1 cellular context compared by ENCODE assay signal in genomic region chr1:84430519-84430918, GRCh38.
TF ChIP-seq lines count a peak whose summit lies in the region.

No MANE protein-coding gene starts in this region.

TF ChIP-seq in HCT116, 20 proteins besides CTCF, POLR2A, EP300 and RAD21 (continued from another document):
- TF ChIP-seq REST (IDR thresholded peaks at IDR 0.05; ENCODE audit: low read depth) (no peak), ZBTB33 (IDR thresholded peaks at IDR 0.05; ENCODE audit: extremely low read depth, insufficient replicate concordance, low read length) (no peak), ELF1 (IDR thresholded peaks at IDR 0.05; ENCODE audit: borderline replicate concordance, low read depth) (no peak), YY1 (IDR thresholded peaks at IDR 0.05; ENCODE audit: extremely low read depth, insufficient replicate concordance, low read depth, low read length) (no peak), SP1 (IDR thresholded peaks at IDR 0.05; ENCODE audit: low read depth) (no peak), SIN3A (IDR thresholded peaks at IDR 0.05; ENCODE audit: low read depth) (no peak), EZH2 (IDR thresholded peaks at IDR 0.05) (no peak), CEBPB (IDR thresholded peaks at IDR 0.05; ENCODE audit: low read depth) (no peak)
